ENCODE assay signal across 12 cellular contexts in genomic region chr2:27493948-27494283, GRCh38. TPM values are rescaled to one million over a fixed set of nuclear protein-coding genes. Genes with fewer than 3 reads are reported as not detected.
DNase-seq lines count a peak whose midpoint lies in the region; ATAC-seq lines count a peak whose summit lies in the region.
"Had no signal": no experiment of that assay in that cellular context is flagged by ENCODE, and none has a peak within 500 bp of the region (broad histone marks: within the 10 kb centered on the region; RNA-seq: fewer than 3 reads in every experiment).

No MANE protein-coding gene starts in this region.

- H3K4me1 Mint-ChIP-seq in stimulated activated naive CD8-positive, alpha-beta T cell treated with anti-CD3 and anti-CD28 coated beads, Interleukin-15, Interleukin-2, amounts not matched to agents 100 ng/mL and 50 ng/mL, for 24 hours (ENCODE audit: low read depth) = peaks cover 31% of the 10 kb centered on the region
- H3K4me1 Mint-ChIP-seq in naive thymus-derived CD4-positive, alpha-beta T cell = peaks cover 11 to 32% (median 22%) of the 10 kb centered on the region in 7 donors

- no peaks in the 10 kb centered on the region for H3K36me3 ChIP-seq in naive thymus-derived CD4-positive, alpha-beta T cell (ENCODE audit: control insufficient read depth in 2 of 3, insufficient read depth in 3 of 3, low read length in 3 of 3)
- H3K36me3 ChIP-seq: BLaER1 treated with 17β-estradiol and CSF1 and Interleukin-3, amounts not matched to agents 10 nM and 100 nM had no signal

- no peak overlapping the region for H3K4me3 ChIP-seq in naive thymus-derived CD4-positive, alpha-beta T cell (ENCODE audit: low read length)
- H3K4me3 ChIP-seq: BLaER1 treated with 17β-estradiol and CSF1 and Interleukin-3, amounts not matched to agents 10 nM and 100 nM; mucosa of descending colon had no signal

- H3K27me3 Mint-ChIP-seq in stimulated activated naive CD8-positive, alpha-beta T cell treated with anti-CD3 and anti-CD28 coated beads, Interleukin-15, Interleukin-2, amounts not matched to agents 100 ng/mL and 50 ng/mL, for 24 hours = peaks cover 50% of the 10 kb centered on the region
- H3K27me3 Mint-ChIP-seq in naive thymus-derived CD4-positive, alpha-beta T cell = peaks cover 41 to 57% (median 51%) of the 10 kb centered on the region in 5 donors

- no peak overlapping the region for H3K27ac Mint-ChIP-seq in stimulated activated naive CD8-positive, alpha-beta T cell treated with anti-CD3 and anti-CD28 coated beads, Interleukin-15, Interleukin-2, amounts not matched to agents 100 ng/mL and 50 ng/mL, for 24 hours
- peak overlapping the region in 2 of 9 donors; percentile 22 to 75 for H3K27ac Mint-ChIP-seq in naive thymus-derived CD4-positive, alpha-beta T cell

- no peak for DNase-seq in stimulated activated naive CD8-positive, alpha-beta T cell treated with anti-CD3 and anti-CD28 coated beads, Interleukin-15, Interleukin-2, amounts not matched to agents 100 U/mL and 50 U/mL, for 24 hours
- no peak for DNase-seq in naive thymus-derived CD4-positive, alpha-beta T cell
- DNase-seq in inferior parietal cortex (ENCODE audit: extremely low spot score) = no peak
- no peak for DNase-seq in stimulated activated CD4-positive, alpha-beta T cell treated with anti-CD3 and anti-CD28 coated beads, Interleukin-4, amount 100 ng/mL, for 4 hours
- no peak for DNase-seq in iPS-NIHi11 (ENCODE audit: low spot score)
- no peak for DNase-seq in DMS79 (lab: John Stamatoyannopoulos, UW)
- DNase-seq: NCI-H226 had no signal

- H3K27me3 ChIP-seq in naive thymus-derived CD4-positive, alpha-beta T cell (ENCODE audit: control insufficient read depth in 2 of 2, insufficient read depth in 2 of 2, low read length in 2 of 2) = peaks cover 7 to 9% of the 10 kb centered on the region in 2 donors

- no peaks in the 10 kb centered on the region for H3K36me3 Mint-ChIP-seq in stimulated activated naive CD8-positive, alpha-beta T cell treated with anti-CD3 and anti-CD28 coated beads, Interleukin-15, Interleukin-2, amounts not matched to agents 100 ng/mL and 50 ng/mL, for 24 hours (ENCODE audit: low read depth)
- H3K36me3 Mint-ChIP-seq in naive thymus-derived CD4-positive, alpha-beta T cell = peaks cover 0 to 5% (median 0%) of the 10 kb centered on the region in 5 donors

- peak overlapping the region; percentile 75 for H3K27ac ChIP-seq in cingulate gyrus (ENCODE audit: low read depth, low read length)
- H3K27ac ChIP-seq in naive thymus-derived CD4-positive, alpha-beta T cell (ENCODE audit: low read depth, low read length) = no peak overlapping the region
- H3K27ac ChIP-seq: BLaER1 treated with 17β-estradiol and CSF1 and Interleukin-3, amounts not matched to agents 10 nM and 100 nM had no signal

- peaks cover 12 to 14% of the 10 kb centered on the region in 2 donors for H3K4me1 ChIP-seq in naive thymus-derived CD4-positive, alpha-beta T cell (ENCODE audit: control insufficient read depth in 2 of 2, insufficient read depth in 2 of 2, low read length in 2 of 2)

- H3K9me3 ChIP-seq in naive thymus-derived CD4-positive, alpha-beta T cell (ENCODE audit: control insufficient read depth in 2 of 3, low read length in 3 of 3) = no peaks in the 10 kb centered on the region
- H3K9me3 ChIP-seq: mucosa of descending colon had no signal

- H3K9me3 Mint-ChIP-seq in stimulated activated naive CD8-positive, alpha-beta T cell treated with anti-CD3 and anti-CD28 coated beads, Interleukin-15, Interleukin-2, amounts not matched to agents 100 ng/mL and 50 ng/mL, for 24 hours = no peaks in the 10 kb centered on the region
- peaks cover 0 to 3% (median 0%) of the 10 kb centered on the region in 11 donors for H3K9me3 Mint-ChIP-seq in naive thymus-derived CD4-positive, alpha-beta T cell

- POLR2A ChIA-PET in naive thymus-derived CD4-positive, alpha-beta T cell (lab: Charles Lee) = no interaction called here

- intact Hi-C loops in naive thymus-derived CD4-positive, alpha-beta T cell (cut with micrococcal nuclease) = no loop called here

- ATAC-seq in stimulated activated naive CD8-positive, alpha-beta T cell treated with anti-CD3 and anti-CD28 coated beads, Interleukin-15, Interleukin-2, amounts not matched to agents 100 U/mL and 50 U/mL, for 24 hours = no peak
- no peak for ATAC-seq in naive thymus-derived CD4-positive, alpha-beta T cell
- ATAC-seq: mucosa of descending colon had no signal

- CTCF ChIA-PET in naive thymus-derived CD4-positive, alpha-beta T cell (lab: Charles Lee) = no interaction called here

- peak overlapping the region; percentile 49 for H3K4me3 Mint-ChIP-seq in stimulated activated naive CD8-positive, alpha-beta T cell treated with anti-CD3 and anti-CD28 coated beads, Interleukin-15, Interleukin-2, amounts not matched to agents 100 ng/mL and 50 ng/mL, for 24 hours
- H3K4me3 Mint-ChIP-seq in naive thymus-derived CD4-positive, alpha-beta T cell = peak overlapping the region; percentile 37 to 73 (median 57)

RNA-seq across cellular contexts. Expression of gene FNDC4, which starts 1.1 kb away (rescaled TPM):
- total RNA-seq in naive thymus-derived CD4-positive, alpha-beta T cell = not detected
- not detected for polyA plus RNA-seq in naive thymus-derived CD4-positive, alpha-beta T cell

RNA-seq across cellular contexts. Expression of gene GCKR, which starts 2.7 kb away (rescaled TPM):
- not detected for total RNA-seq in naive thymus-derived CD4-positive, alpha-beta T cell
- not detected for polyA plus RNA-seq in naive thymus-derived CD4-positive, alpha-beta T cell
- total RNA-seq: SK-MEL-5 had no signal

RNA-seq across cellular contexts. Expression of gene IFT172, which starts 4.4 kb away (rescaled TPM):
- total RNA-seq in naive thymus-derived CD4-positive, alpha-beta T cell = 10 to 100 TPM; 12.3 to 35.8 (median 22.2) TPM
- 1 to 10 TPM; 1.4 to 4.6 TPM for polyA plus RNA-seq in naive thymus-derived CD4-positive, alpha-beta T cell

RNA-seq across cellular contexts. Expression of gene KRTCAP3, which starts 51.7 kb away (rescaled TPM):
- 10 to 100 TPM in 3 of 5 experiments, 1 to 10 TPM in 2; 5.7 to 27.1 (median 11.5) TPM for total RNA-seq in naive thymus-derived CD4-positive, alpha-beta T cell
- 1 to 10 TPM in 1 of 2 donors, under 1 TPM in 1; 0.39 to 2.6 TPM for polyA plus RNA-seq in naive thymus-derived CD4-positive, alpha-beta T cell
- total RNA-seq: SK-MEL-5 had no signal
